Comparison of ENCODE assay signal across 1 cellular context in genomic region chr9:3074247-3074646, GRCh38.
TF ChIP-seq lines count a peak whose summit lies in the region.

No MANE protein-coding gene starts in this region.

TF ChIP-seq in GM23338, 12 proteins besides CTCF, POLR2A, EP300 and RAD21 (continued from another document):
- TF ChIP-seq ZNF462 (CRISPR knock-in tag; IDR thresholded peaks at IDR 0.05) = no peak
- no peak for TF ChIP-seq JUNB (IDR thresholded peaks at IDR 0.05; ENCODE audit: unreplicated experiment)
- TF ChIP-seq ZNF331 (CRISPR knock-in tag; IDR thresholded peaks at IDR 0.05; ENCODE audit: low read depth) = no peak
- no peak for TF ChIP-seq STAT1 (IDR thresholded peaks at IDR 0.05; ENCODE audit: unreplicated experiment)
TF ChIP-seq in GM23338: peak in this region for 0.
